In genomic region chr19:49533551-49534488, GRCh38 we compare ENCODE assay signal across 8 cellular contexts. TPM values are rescaled to one million over a fixed set of nuclear protein-coding genes. Genes with fewer than 3 reads are reported as not detected.
DNase-seq lines count a peak whose midpoint lies in the region; ATAC-seq and TF ChIP-seq lines count a peak whose summit lies in the region.

No MANE protein-coding gene starts in this region.

- peaks cover 26% of the 10 kb centered on the region for H3K4me1 Mint-ChIP-seq in activated CD4-positive, alpha-beta memory T cell treated with anti-CD3 and anti-CD28 coated beads, Interleukin-2, amount 10 ng/mL, durations not matched to agents 7 days and 5 days

- DNase-seq in GM10266 (ENCODE audit: extremely low spot score) (peak; percentile 84), NCI-H446 (lab: John Stamatoyannopoulos, UW) (peak; percentile 73 to 78), midbrain (lab: John Stamatoyannopoulos, UW) (peak; percentile 43)
- peak; percentile 85 for DNase-seq in activated CD4-positive, alpha-beta memory T cell treated with anti-CD3 and anti-CD28 coated beads, Interleukin-2, amount 10 ng/mL, durations not matched to agents 7 days and 5 days
- peak; percentile 79 for DNase-seq in effector CD8-positive, alpha-beta T cell (lab: John Stamatoyannopoulos, UW)
- DNase-seq in stimulated activated CD8-positive, alpha-beta memory T cell treated with anti-CD3 and anti-CD28 coated beads, Interleukin-4, amount 100 ng/mL, for 24 hours (ENCODE audit: low read depth), result peak; percentile 73

- peaks cover 14% of the 10 kb centered on the region for H3K27me3 Mint-ChIP-seq in activated CD4-positive, alpha-beta memory T cell treated with anti-CD3 and anti-CD28 coated beads, Interleukin-2, amount 10 ng/mL, durations not matched to agents 7 days and 5 days

- CTCF ChIA-PET in activated CD4-positive, alpha-beta memory T cell treated with anti-CD3 and anti-CD28 coated beads, Interleukin-2, amount 10 ng/mL, durations not matched to agents 7 days and 5 days (lab: Charles Lee), result interaction anchor here (0.9 to 4.9 kb wide), 12 partner anchors 10 to 260 kb away, joined by 3 to 39 read pairs (median 4); partner anchors contain the start of gene RRAS

- peak overlapping the region; percentile 31 for H3K27ac Mint-ChIP-seq in activated CD4-positive, alpha-beta memory T cell treated with anti-CD3 and anti-CD28 coated beads, Interleukin-2, amount 10 ng/mL, durations not matched to agents 7 days and 5 days

- H3K36me3 Mint-ChIP-seq in activated CD4-positive, alpha-beta memory T cell treated with anti-CD3 and anti-CD28 coated beads, Interleukin-2, amount 10 ng/mL, durations not matched to agents 7 days and 5 days (ENCODE audit: low read depth), result no peaks in the 10 kb centered on the region

- peak; percentile 43 for TF ChIP-seq CTCF in GM10266 (IDR thresholded peaks at IDR 0.05; ENCODE audit: control insufficient read depth, insufficient read depth, low read depth, missing control alignments)

- H3K4me3 Mint-ChIP-seq in activated CD4-positive, alpha-beta memory T cell treated with anti-CD3 and anti-CD28 coated beads, Interleukin-2, amount 10 ng/mL, durations not matched to agents 7 days and 5 days, result peak overlapping the region; percentile 76

- POLR2A ChIA-PET in activated CD4-positive, alpha-beta memory T cell treated with anti-CD3 and anti-CD28 coated beads, Interleukin-2, amount 10 ng/mL, durations not matched to agents 7 days and 5 days (lab: Charles Lee), result interaction anchor here (0.6 to 3.8 kb wide), 10 partner anchors 13 to 142 kb away, joined by 3 to 11 read pairs (median 4); partner anchors contain the start of genes NOSIP, PRRG2 and RPS11

- ATAC-seq in HG02588 (IDR thresholded peaks at IDR 0.05; ENCODE audit: unreplicated experiment) (peak; percentile 71), HG03565 (IDR thresholded peaks at IDR 0.05; ENCODE audit: unreplicated experiment) (no peak)

- no peaks in the 10 kb centered on the region for H3K9me3 Mint-ChIP-seq in activated CD4-positive, alpha-beta memory T cell treated with anti-CD3 and anti-CD28 coated beads, Interleukin-2, amount 10 ng/mL, durations not matched to agents 7 days and 5 days

RNA-seq across cellular contexts. Expression of gene RCN3, which starts 6.0 kb away (rescaled TPM):
- total RNA-seq in activated CD4-positive, alpha-beta memory T cell treated with anti-CD3 and anti-CD28 coated beads, Interleukin-2, amount 10 ng/mL, durations not matched to agents 7 days and 5 days, result 1 to 10 TPM; 1.8 to 2.0 TPM

RNA-seq across cellular contexts. Expression of gene FCGRT, which starts 21.4 kb away (rescaled TPM):
- 10 to 100 TPM; 10.2 to 11.1 TPM for total RNA-seq in activated CD4-positive, alpha-beta memory T cell treated with anti-CD3 and anti-CD28 coated beads, Interleukin-2, amount 10 ng/mL, durations not matched to agents 7 days and 5 days

RNA-seq across cellular contexts. Expression of gene RPS11, which starts 37.6 kb away (rescaled TPM):
- 1,000 to 10,000 TPM; 2,194 to 2,385 TPM for total RNA-seq in activated CD4-positive, alpha-beta memory T cell treated with anti-CD3 and anti-CD28 coated beads, Interleukin-2, amount 10 ng/mL, durations not matched to agents 7 days and 5 days

RNA-seq across cellular contexts. Expression of gene RPL13A, which starts 46.4 kb away (rescaled TPM):
- total RNA-seq in activated CD4-positive, alpha-beta memory T cell treated with anti-CD3 and anti-CD28 coated beads, Interleukin-2, amount 10 ng/mL, durations not matched to agents 7 days and 5 days, result 1,000 to 10,000 TPM; 2,417 to 2,463 TPM

RNA-seq across cellular contexts. Expression of gene NOSIP, which starts 46.5 kb away (rescaled TPM):
- 100 to 1,000 TPM; 162 to 163 TPM for total RNA-seq in activated CD4-positive, alpha-beta memory T cell treated with anti-CD3 and anti-CD28 coated beads, Interleukin-2, amount 10 ng/mL, durations not matched to agents 7 days and 5 days
